In genomic region chr13:99655351-99656091, GRCh38 we compare ENCODE assay signal across 8 cellular contexts. TPM values are rescaled to one million over a fixed set of nuclear protein-coding genes. Genes with fewer than 3 reads are reported as not detected.
DNase-seq lines count a peak whose midpoint lies in the region; ATAC-seq and TF ChIP-seq lines count a peak whose summit lies in the region.
"Had no signal": no experiment of that assay in that cellular context is flagged by ENCODE, and none has a peak within 500 bp of the region (broad histone marks: within the 10 kb centered on the region; RNA-seq: fewer than 3 reads in every experiment).

No MANE protein-coding gene starts in this region.

- H3K4me1 ChIP-seq in GM23338 (ENCODE audit: insufficient read depth) = peaks cover 37% of the 10 kb centered on the region

- H3K36me3 Mint-ChIP-seq in GM23338 (ENCODE audit: low read depth) = no peaks in the 10 kb centered on the region
- H3K36me3 Mint-ChIP-seq in T-helper 2 cell treated with Interferon-gamma antibody and Interleukin-4, amounts not matched to agents 5 μg/mL and 100 μg/mL, for 36 hours (ENCODE audit: low read depth) = no peaks in the 10 kb centered on the region

- no peaks in the 10 kb centered on the region for H3K27me3 ChIP-seq in GM23338 (ENCODE audit: insufficient read depth)

- no peak overlapping the region for H2AFZ ChIP-seq in GM23338

- H3F3A ChIP-seq in GM23338 (replicated peaks; ENCODE audit: low read depth) = no peaks in the 10 kb centered on the region

- peak overlapping the region; percentile 26; the same call in 1 of the 2 replicates for H3K27ac Mint-ChIP-seq in GM23338
- no peak overlapping the region for H3K27ac Mint-ChIP-seq in T-helper 2 cell treated with Interferon-gamma antibody and Interleukin-4, amounts not matched to agents 5 μg/mL and 100 μg/mL, for 36 hours
- H3K27ac Mint-ChIP-seq: memory B cell had no signal

- no peaks in the 10 kb centered on the region for H4K20me1 ChIP-seq in GM23338 (replicated peaks; ENCODE audit: insufficient read depth)

- no peaks in the 10 kb centered on the region for H3K9me3 Mint-ChIP-seq in GM23338
- no peaks in the 10 kb centered on the region for H3K9me3 Mint-ChIP-seq in T-helper 2 cell treated with Interferon-gamma antibody and Interleukin-4, amounts not matched to agents 5 μg/mL and 100 μg/mL, for 36 hours
- H3K9me3 Mint-ChIP-seq: memory B cell had no signal

- H3K27ac ChIP-seq in GM23338 (ENCODE audit: low read depth) (no peak overlapping the region), epithelial cell of prostate (peak overlapping the region; percentile 63)

- peaks cover 2% of the 10 kb centered on the region for H3K27me3 Mint-ChIP-seq in GM23338 (ENCODE audit: insufficient read depth, low read depth, poor library complexity)
- peaks cover 40% of the 10 kb centered on the region for H3K27me3 Mint-ChIP-seq in T-helper 2 cell treated with Interferon-gamma antibody and Interleukin-4, amounts not matched to agents 5 μg/mL and 100 μg/mL, for 36 hours (ENCODE audit: low read depth)
- H3K27me3 Mint-ChIP-seq: memory B cell had no signal

- H3K36me3 ChIP-seq in GM23338 (ENCODE audit: insufficient read depth) = no peaks in the 10 kb centered on the region

- no peaks in the 10 kb centered on the region for H3K79me2 ChIP-seq in GM23338 (replicated peaks; ENCODE audit: insufficient read depth)

- no peak overlapping the region for H3K4me3 ChIP-seq in GM23338

- H3K9me2 ChIP-seq in GM23338 (ENCODE audit: insufficient read depth) = no peaks in the 10 kb centered on the region

- DNase-seq in GM23338 (ENCODE audit: low spot score) = no peak
- DNase-seq in T-helper 2 cell treated with Interferon-gamma antibody and Interleukin-4, amounts not matched to agents 5 μg/mL and 100 μg/mL, for 36 hours (ENCODE audit: low spot score) = peak; percentile 25
- peak; percentile 78 for DNase-seq in epithelial cell of prostate (ENCODE audit: low read depth, low spot score)
- peak; percentile 73 for DNase-seq in stimulated activated CD4-positive, alpha-beta T cell treated with anti-CD3 and anti-CD28 coated beads, Interleukin-1b, Interleukin-23, amount 100 ng/mL, for 48 hours
- DNase-seq in islet precursor cell = no peak

- peak overlapping the region; percentile 14; the same call in 1 of the 2 replicates for H3K4me2 ChIP-seq in GM23338

- peaks cover 48% of the 10 kb centered on the region for H3K4me1 Mint-ChIP-seq in GM23338
- peaks cover 33% of the 10 kb centered on the region for H3K4me1 Mint-ChIP-seq in T-helper 2 cell treated with Interferon-gamma antibody and Interleukin-4, amounts not matched to agents 5 μg/mL and 100 μg/mL, for 36 hours (ENCODE audit: low read depth)

- ATAC-seq in GM23338 (peak; percentile 6), HG02870 (IDR thresholded peaks at IDR 0.05; ENCODE audit: unreplicated experiment) (no peak), GM19467 (IDR thresholded peaks at IDR 0.05; ENCODE audit: unreplicated experiment) (no peak)

- no peak for TF ChIP-seq CTCF in GM23338 (conservative IDR thresholded peaks at IDR 0.05; ENCODE audit: low read depth in 2 of 2)

- no peak overlapping the region; the same call in 2 of the 3 replicates for H3K4me3 Mint-ChIP-seq in GM23338
- no peak overlapping the region for H3K4me3 Mint-ChIP-seq in T-helper 2 cell treated with Interferon-gamma antibody and Interleukin-4, amounts not matched to agents 5 μg/mL and 100 μg/mL, for 36 hours
- H3K4me3 Mint-ChIP-seq: memory B cell had no signal

TF ChIP-seq in GM23338, 12 proteins besides CTCF, POLR2A, EP300 and RAD21 (continues in another document):
- TF ChIP-seq EZH2phosphoT487 (IDR thresholded peaks at IDR 0.05; ENCODE audit: unreplicated experiment) (no peak), JUNB (IDR thresholded peaks at IDR 0.05; ENCODE audit: unreplicated experiment) (no peak), ETS1 (IDR thresholded peaks at IDR 0.05) (no peak), ZNF114 (CRISPR knock-in tag; IDR thresholded peaks at IDR 0.05) (no peak), STAT1 (IDR thresholded peaks at IDR 0.05; ENCODE audit: unreplicated experiment) (no peak), POLR2AphosphoS5 (IDR thresholded peaks at IDR 0.05; ENCODE audit: low read depth) (no peak), EZH2 (IDR thresholded peaks at IDR 0.05; ENCODE audit: low read depth, unreplicated experiment) (no peak), REST (IDR thresholded peaks at IDR 0.05; ENCODE audit: unreplicated experiment) (no peak), NANOG (IDR thresholded peaks at IDR 0.05; ENCODE audit: borderline replicate concordance) (no peak), ZNF331 (CRISPR knock-in tag; IDR thresholded peaks at IDR 0.05; ENCODE audit: low read depth) (no peak), CREB1 (CRISPR knock-in tag; IDR thresholded peaks at IDR 0.05; ENCODE audit: low read depth) (no peak)

RNA-seq across cellular contexts. Expression of gene CLYBL, which starts 49.0 kb away (rescaled TPM):
- total RNA-seq in GM23338 (2014; rRNA removed; shearing (Covaris generic)) = 9.7 and 10.8 TPM in 2 replicates
- 12.5 and 12.6 TPM in 2 replicates for polyA plus RNA-seq in GM23338 (2016; fragmentation: Nextera tagmentation; extraction: Ambion mirVana)

Comparison
In these comparisons a context has a peak if more than half of its experiments do, and no peak if none do; other contexts are left out.
1. DNase-seq: peak in T-helper 2 cell treated with Interferon-gamma antibody and Interleukin-4, amounts not matched to agents 5 μg/mL and 100 μg/mL, for 36 hours (single experiment), epithelial cell of prostate (single experiment) and stimulated activated CD4-positive, alpha-beta T cell treated with anti-CD3 and anti-CD28 coated beads, Interleukin-1b, Interleukin-23, amount 100 ng/mL, for 48 hours (single experiment); none in GM23338 (single experiment) and islet precursor cell (single experiment).